ENCODE assay signal across 8 cellular contexts in the genomic region with DNA sequence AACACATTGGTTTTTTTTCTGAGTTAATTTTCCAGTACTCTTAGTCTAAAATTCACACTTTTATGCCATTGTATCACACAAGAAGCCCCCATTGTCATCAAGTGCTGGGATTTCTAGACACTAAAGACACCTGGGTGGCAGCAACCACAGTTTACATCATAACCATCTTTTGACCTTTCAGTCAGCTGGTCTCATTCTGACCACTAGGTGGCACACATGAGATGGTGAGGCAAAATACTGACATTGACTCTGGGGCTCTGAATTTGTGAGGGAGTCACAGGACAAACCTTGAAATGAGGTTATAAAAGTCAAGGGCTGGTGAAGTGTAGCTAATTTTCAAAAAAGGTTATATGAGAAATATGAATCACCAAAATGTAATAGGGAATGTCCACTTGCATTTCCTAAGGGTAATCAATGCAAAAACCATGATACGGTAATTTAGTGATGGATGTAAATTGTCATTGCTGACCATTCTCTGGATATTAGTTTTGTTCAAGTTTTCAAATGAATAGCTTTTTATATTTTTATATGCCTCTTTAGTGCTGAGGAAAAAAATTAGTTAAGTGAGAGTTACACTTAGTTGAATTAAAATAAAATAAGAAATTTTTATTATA.
A peak's percentile ranks its signal among the peaks of the same experiment; 100 is the strongest.
DNase-seq lines count a peak whose midpoint lies in the region; ATAC-seq and TF ChIP-seq lines count a peak whose summit lies in the region.

No MANE protein-coding gene starts in this region.

- DNase-seq in CD1c-positive myeloid dendritic cell (ENCODE audit: extremely low spot score) (peak; percentile 61), NCI-H510A (lab: John Stamatoyannopoulos, UW) (peak; percentile 17), non-pigmented ciliary epithelial cell (ENCODE audit: low read depth) (peak; percentile 8), testis (peak; percentile 85)
- peak; percentile 26 to 45 for DNase-seq in activated CD8-positive, alpha-beta memory T cell treated with anti-CD3 and anti-CD28 coated beads for 4 hours (ENCODE audit: low read depth in 2 of 2)

- no peaks in the 10 kb centered on the region for H3K27me3 ChIP-seq in testis

- no peaks in the 10 kb centered on the region for H3K4me1 ChIP-seq in testis

- no peak overlapping the region for H3K27ac ChIP-seq in testis

- 94 to 100% methylated on average over 1 of the region's 1 CpG for WGBS in testis, 2 donors

- H3K36me3 ChIP-seq in testis (ENCODE audit: low read depth, missing control alignments), result no peaks in the 10 kb centered on the region

- no peaks in the 10 kb centered on the region for H3K9me3 ChIP-seq in testis

- intact Hi-C loops in testis (cut with DNase I; ENCODE audit: low total_unique reads), result no loop called here

- peak; percentile 91 for ATAC-seq in GM18870 (IDR thresholded peaks at IDR 0.05; ENCODE audit: unreplicated experiment)
- ATAC-seq in HG03175 (IDR thresholded peaks at IDR 0.05; ENCODE audit: unreplicated experiment), result peak; percentile 94
- ATAC-seq in esophagus mucosa, result peak; percentile 60

- H3K4me3 ChIP-seq in testis, result no peak overlapping the region

- TF ChIP-seq CTCF in testis (IDR thresholded peaks at IDR 0.05), result peak; percentile 66 to 83 (median 73)

- TF ChIP-seq POLR2A in testis (IDR thresholded peaks at IDR 0.05), result no peak

Comparison
In these comparisons a context has a peak if more than half of its experiments do, and no peak if none do; other contexts are left out.
1. DNase-seq: peak in every context shown above with its lines; median percentile 85 in testis; 61 in CD1c-positive myeloid dendritic cell; 36 in activated CD8-positive, alpha-beta memory T cell treated with anti-CD3 and anti-CD28 coated beads for 4 hours; 17 in NCI-H510A; 8 in non-pigmented ciliary epithelial cell.